23 cellular contexts compared by ENCODE assay signal in the genomic region with DNA sequence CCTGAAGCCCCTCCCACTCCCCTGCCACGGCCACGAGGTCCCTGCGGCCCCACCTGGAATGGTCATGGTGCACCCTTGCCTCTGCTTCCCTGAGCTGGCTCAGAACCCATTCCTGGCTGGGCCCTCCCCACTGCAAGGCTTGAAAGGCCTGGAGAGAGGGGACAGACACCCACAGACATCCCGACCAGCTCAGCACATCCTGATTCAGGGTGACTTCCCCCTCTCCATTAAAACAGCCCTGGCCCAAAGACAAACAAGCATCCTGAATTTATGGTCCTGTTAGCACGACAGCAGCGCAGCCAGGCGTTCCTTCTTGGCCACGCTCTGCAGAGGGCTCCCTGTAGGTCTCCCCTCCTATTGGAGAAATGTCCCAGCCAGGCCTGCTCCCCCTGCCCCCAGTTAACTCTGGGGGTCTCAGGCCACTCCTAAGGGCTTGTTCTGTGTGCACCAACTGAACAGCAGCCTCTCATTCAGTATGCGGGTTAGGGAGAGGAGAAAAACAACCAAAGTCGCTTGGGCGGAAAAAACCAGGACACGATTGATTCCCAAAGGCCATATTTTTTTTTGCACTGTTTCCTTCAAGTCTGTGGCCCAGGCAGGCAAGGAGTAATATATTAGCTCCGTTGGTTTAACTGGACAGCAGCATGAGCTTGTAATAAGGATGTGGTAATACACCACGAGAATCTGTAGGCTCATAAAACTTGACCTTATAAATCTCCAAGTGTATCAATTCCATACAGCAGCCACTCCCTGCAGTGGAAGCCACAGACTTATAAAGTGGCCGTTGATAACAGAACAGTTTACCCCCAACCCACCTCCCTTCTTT.
DNase-seq lines count a peak whose midpoint lies in the region; ATAC-seq and TF ChIP-seq lines count a peak whose summit lies in the region.
"Had no signal": no experiment of that assay in that cellular context is flagged by ENCODE, and none has a peak within 500 bp of the region (broad histone marks: within the 10 kb centered on the region; RNA-seq: fewer than 3 reads in every experiment).

No MANE protein-coding gene starts in this region.

- H3K27ac ChIP-seq in HEK293 (ENCODE audit: extremely low read depth, low read depth, low read length) (peak overlapping the region; percentile 45; the same call in 1 of the 2 replicates), body of pancreas (no peak overlapping the region), coronary artery (no peak overlapping the region)
- H3K27ac ChIP-seq: cardiac muscle cell, GM23248, psoas muscle had no signal

- peak overlapping the region in 2 of 3 experiments; percentile 21 to 31 for H3K4me3 Mint-ChIP-seq in nephron
- H3K4me3 Mint-ChIP-seq: activated naive CD4-positive, alpha-beta T cell treated with anti-CD3 and anti-CD28 coated beads, Interleukin-2, amount 50 U/mL, for 24 hours; T-helper 2 cell treated with Interferon-gamma antibody and Interleukin-4, amounts not matched to agents 5 μg/mL and 100 μg/mL, for 36 hours had no signal

- H3K4me3 ChIP-seq in HEK293 (ENCODE audit: low read depth, low read length) (no peak overlapping the region), body of pancreas (no peak overlapping the region), coronary artery (no peak overlapping the region)
- H3K4me3 ChIP-seq: cardiac muscle cell, GM23248, psoas muscle had no signal

- ATAC-seq in body of pancreas (no peak), HG03196 (IDR thresholded peaks at IDR 0.05; ENCODE audit: unreplicated experiment) (no peak)
- ATAC-seq: psoas muscle had no signal

- H3K36me3 ChIP-seq in HEK293 (ENCODE audit: control insufficient read depth in 2 of 2, insufficient read depth in 1 of 2, low read length in 2 of 2): no peaks in the 10 kb centered on the region
- H3K36me3 ChIP-seq in body of pancreas (replicated peaks in 1 of 2; ENCODE audit: insufficient read depth in 1 of 2, low read depth in 2 of 2): no peaks in the 10 kb centered on the region
- H3K36me3 ChIP-seq: cardiac muscle cell had no signal

- POLR2A ChIA-PET in HEK293 (lab: Yijun Ruan, JAX): no interaction called here

- intact Hi-C loops in body of pancreas (cut with DNase I): no loop called here

- CTCF ChIA-PET in HEK293 (lab: Yijun Ruan, JAX): interaction anchor here (0.6 kb wide), 1 partner anchor 50 kb away, joined by 3 read pairs; no protein-coding TSS in a partner anchor

- WGBS in body of pancreas, 2 donors: 45 to 74% methylated on average over 11 to 15 of the region's 15 CpGs

- H3K4me1 ChIP-seq in HEK293 (ENCODE audit: control insufficient read depth, insufficient read depth, low read length): peaks cover 11% of the 10 kb centered on the region
- no peaks in the 10 kb centered on the region for H3K4me1 ChIP-seq in body of pancreas
- H3K4me1 ChIP-seq: psoas muscle had no signal

- DNase-seq in SW480 (ENCODE audit: low spot score) (peak; percentile 51), NCI-H2107 treated with DMSO at 0.1 percent for 48 hours (lab: John Stamatoyannopoulos, UW; ENCODE audit: unreplicated experiment) (no peak), body of pancreas (no peak), coronary artery (ENCODE audit: low spot score) (no peak)
- DNase-seq: activated CD8-positive, alpha-beta memory T cell treated with anti-CD3 and anti-CD28 coated beads, Interleukin-2, amount 50 U/mL, for 4 hours; GDM1; GM23248; kidney; mammary epithelial cell; NCI-H1092; NCI-H1930; NCI-H226; NCI-H748 treated with DMSO at 0.1 percent for 48 hours; psoas muscle; small intestine; stimulated activated CD4-positive, alpha-beta T cell treated with anti-CD3 and anti-CD28 coated beads, Interleukin-2, amount 100 ng/mL, for 24 hours; substantia nigra had no signal

- TF ChIP-seq CTCF in HEK293 (tag by site-specific recombination; IDR thresholded peaks at IDR 0.05) (0 out of 2 replicates have a peak, but pooled peaks have one; percentile 25), nephron (IDR thresholded peaks at IDR 0.05; ENCODE audit: unreplicated experiment in 3 of 3) (no peak), body of pancreas (IDR thresholded peaks at IDR 0.05) (no peak), coronary artery (IDR thresholded peaks at IDR 0.05) (no peak)

- no peaks in the 10 kb centered on the region for H3K9me3 Mint-ChIP-seq in nephron
- H3K9me3 Mint-ChIP-seq: activated naive CD4-positive, alpha-beta T cell treated with anti-CD3 and anti-CD28 coated beads, Interleukin-2, amount 50 U/mL, for 24 hours had no signal

- H3K36me3 Mint-ChIP-seq in nephron (ENCODE audit: low read depth): peaks cover 5% of the 10 kb centered on the region
- H3K36me3 Mint-ChIP-seq: activated naive CD4-positive, alpha-beta T cell treated with anti-CD3 and anti-CD28 coated beads, Interleukin-2, amount 50 U/mL, for 24 hours had no signal

- H3K4me1 Mint-ChIP-seq in nephron: peaks cover 46% of the 10 kb centered on the region
- H3K4me1 Mint-ChIP-seq: activated naive CD4-positive, alpha-beta T cell treated with anti-CD3 and anti-CD28 coated beads, Interleukin-2, amount 50 U/mL, for 24 hours had no signal

- no peaks in the 10 kb centered on the region for H3K9me3 ChIP-seq in HEK293 (ENCODE audit: control insufficient read depth, insufficient read depth, low read depth, low read length)
- H3K9me3 ChIP-seq in body of pancreas: no peaks in the 10 kb centered on the region
- H3K9me3 ChIP-seq: psoas muscle had no signal

- peak overlapping the region; percentile 52 to 84 (median 55) for H3K27ac Mint-ChIP-seq in nephron
- H3K27ac Mint-ChIP-seq: activated naive CD4-positive, alpha-beta T cell treated with anti-CD3 and anti-CD28 coated beads, Interleukin-2, amount 50 U/mL, for 24 hours; T-helper 2 cell treated with Interferon-gamma antibody and Interleukin-4, amounts not matched to agents 5 μg/mL and 100 μg/mL, for 36 hours had no signal

- peaks cover 29% of the 10 kb centered on the region for H3K27me3 Mint-ChIP-seq in nephron (ENCODE audit: low read depth)
- H3K27me3 Mint-ChIP-seq: activated naive CD4-positive, alpha-beta T cell treated with anti-CD3 and anti-CD28 coated beads, Interleukin-2, amount 50 U/mL, for 24 hours had no signal

- no peak for TF ChIP-seq POLR2A in body of pancreas (IDR thresholded peaks at IDR 0.05)

- H3K27me3 ChIP-seq in body of pancreas: no peaks in the 10 kb centered on the region
- H3K27me3 ChIP-seq: cardiac muscle cell had no signal

TF ChIP-seq in HEK293, 187 proteins besides CTCF, POLR2A, EP300 and RAD21 (continues in another document):
- TF ChIP-seq ZNF843 (tag by site-specific recombination; IDR thresholded peaks at IDR 0.05): peak; percentile 34; the same call in 1 of the 2 replicates
- TF ChIP-seq, protein P1, sequence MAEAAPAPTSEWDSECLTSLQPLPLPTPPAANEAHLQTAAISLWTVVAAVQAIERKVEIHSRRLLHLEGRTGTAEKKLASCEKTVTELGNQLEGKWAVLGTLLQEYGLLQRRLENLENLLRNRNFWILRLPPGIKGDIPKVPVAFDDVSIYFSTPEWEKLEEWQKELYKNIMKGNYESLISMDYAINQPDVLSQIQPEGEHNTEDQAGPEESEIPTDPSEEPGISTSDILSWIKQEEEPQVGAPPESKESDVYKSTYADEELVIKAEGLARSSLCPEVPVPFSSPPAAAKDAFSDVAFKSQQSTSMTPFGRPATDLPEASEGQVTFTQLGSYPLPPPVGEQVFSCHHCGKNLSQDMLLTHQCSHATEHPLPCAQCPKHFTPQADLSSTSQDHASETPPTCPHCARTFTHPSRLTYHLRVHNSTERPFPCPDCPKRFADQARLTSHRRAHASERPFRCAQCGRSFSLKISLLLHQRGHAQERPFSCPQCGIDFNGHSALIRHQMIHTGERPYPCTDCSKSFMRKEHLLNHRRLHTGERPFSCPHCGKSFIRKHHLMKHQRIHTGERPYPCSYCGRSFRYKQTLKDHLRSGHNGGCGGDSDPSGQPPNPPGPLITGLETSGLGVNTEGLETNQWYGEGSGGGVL (tag by site-specific recombination; IDR thresholded peaks at IDR 0.05): peak; percentile 69
- TF ChIP-seq, protein P2, sequence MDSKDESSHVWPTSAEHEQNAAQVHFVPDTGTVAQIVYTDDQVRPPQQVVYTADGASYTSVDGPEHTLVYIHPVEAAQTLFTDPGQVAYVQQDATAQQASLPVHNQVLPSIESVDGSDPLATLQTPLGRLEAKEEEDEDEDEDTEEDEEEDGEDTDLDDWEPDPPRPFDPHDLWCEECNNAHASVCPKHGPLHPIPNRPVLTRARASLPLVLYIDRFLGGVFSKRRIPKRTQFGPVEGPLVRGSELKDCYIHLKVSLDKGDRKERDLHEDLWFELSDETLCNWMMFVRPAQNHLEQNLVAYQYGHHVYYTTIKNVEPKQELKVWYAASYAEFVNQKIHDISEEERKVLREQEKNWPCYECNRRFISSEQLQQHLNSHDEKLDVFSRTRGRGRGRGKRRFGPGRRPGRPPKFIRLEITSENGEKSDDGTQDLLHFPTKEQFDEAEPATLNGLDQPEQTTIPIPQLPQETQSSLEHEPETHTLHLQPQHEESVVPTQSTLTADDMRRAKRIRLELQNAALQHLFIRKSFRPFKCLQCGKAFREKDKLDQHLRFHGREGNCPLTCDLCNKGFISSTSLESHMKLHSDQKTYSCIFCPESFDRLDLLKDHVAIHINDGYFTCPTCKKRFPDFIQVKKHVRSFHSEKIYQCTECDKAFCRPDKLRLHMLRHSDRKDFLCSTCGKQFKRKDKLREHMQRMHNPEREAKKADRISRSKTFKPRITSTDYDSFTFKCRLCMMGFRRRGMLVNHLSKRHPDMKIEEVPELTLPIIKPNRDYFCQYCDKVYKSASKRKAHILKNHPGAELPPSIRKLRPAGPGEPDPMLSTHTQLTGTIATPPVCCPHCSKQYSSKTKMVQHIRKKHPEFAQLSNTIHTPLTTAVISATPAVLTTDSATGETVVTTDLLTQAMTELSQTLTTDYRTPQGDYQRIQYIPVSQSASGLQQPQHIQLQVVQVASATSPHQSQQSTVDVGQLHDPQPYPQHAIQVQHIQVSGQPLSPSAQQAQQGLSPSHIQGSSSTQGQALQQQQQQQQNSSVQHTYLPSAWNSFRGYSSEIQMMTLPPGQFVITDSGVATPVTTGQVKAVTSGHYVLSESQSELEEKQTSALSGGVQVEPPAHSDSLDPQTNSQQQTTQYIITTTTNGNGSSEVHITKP (tag by site-specific recombination; IDR thresholded peaks at IDR 0.05): peak; percentile 47; the same call in 1 of the 2 replicates
- TF ChIP-seq ZSCAN30 (tag by site-specific recombination; IDR thresholded peaks at IDR 0.05): no peak
- TF ChIP-seq FEZF1 (tag by site-specific recombination; IDR thresholded peaks at IDR 0.05): peak; percentile 66
- no peak for TF ChIP-seq ZNF677 (tag by site-specific recombination; IDR thresholded peaks at IDR 0.05)
- TF ChIP-seq ZBTB20 (tag by site-specific recombination; IDR thresholded peaks at IDR 0.05): peak; percentile 63
